In the genomic region with DNA sequence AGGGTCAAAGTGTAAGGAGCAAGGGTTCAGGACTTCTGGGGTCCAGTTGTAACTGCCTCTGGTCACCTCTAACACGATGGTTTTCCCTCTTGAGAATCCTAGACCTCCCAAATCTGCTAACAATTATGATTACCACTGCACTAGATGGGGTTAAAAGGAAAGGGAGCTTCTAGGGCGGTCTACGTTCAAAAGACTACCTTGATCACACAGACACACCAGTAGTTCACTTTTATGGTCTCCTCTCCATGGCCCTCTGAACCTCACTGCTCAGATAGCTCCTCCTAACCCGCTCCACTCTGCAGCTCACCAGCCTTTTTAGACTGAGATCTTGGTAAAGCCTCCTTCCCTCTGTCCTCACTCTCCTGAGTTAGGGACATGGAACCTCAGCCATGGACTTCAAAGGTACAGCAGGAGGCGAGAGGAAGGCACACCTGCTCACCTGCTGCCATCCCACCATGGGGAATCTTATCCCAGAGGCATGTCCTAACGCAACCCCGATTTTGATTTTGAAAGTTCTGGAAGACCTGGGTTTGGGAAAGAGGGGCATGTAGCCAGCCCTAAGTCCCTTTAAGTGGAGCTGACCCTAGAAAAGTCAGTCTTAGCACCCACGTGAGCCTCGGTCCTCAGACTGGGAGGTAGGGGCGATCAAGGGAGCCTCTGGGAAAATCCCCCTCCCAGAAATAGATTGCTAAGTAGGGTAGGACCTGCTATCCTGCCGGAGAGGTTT, we compare ENCODE assay signal across 8 cellular contexts. TPM values are rescaled to one million over a fixed set of nuclear protein-coding genes. Genes with fewer than 3 reads are reported as not detected.
DNase-seq lines count a peak whose midpoint lies in the region; ATAC-seq, FAIRE-seq and TF ChIP-seq lines count a peak whose summit lies in the region.
"Had no signal": no experiment of that assay in that cellular context is flagged by ENCODE, and none has a peak within 500 bp of the region (broad histone marks: within the 10 kb centered on the region; RNA-seq: fewer than 3 reads in every experiment).

No MANE protein-coding gene starts in this region.

- no peak overlapping the region for H2AFZ ChIP-seq in HCT116 (ENCODE audit: low read depth, low read length, poor library complexity, severe bottlenecking)
- no peak overlapping the region for H2AFZ ChIP-seq in hepatocyte

- CTCF ChIA-PET in HCT116 (lab: Charles Lee) = interaction anchor here (1.3 to 1.4 kb wide), 2 partner anchors 28 to 82 kb away, joined by 4 to 7 read pairs; no protein-coding TSS in a partner anchor

- no peaks in the 10 kb centered on the region for H4K20me1 ChIP-seq in HCT116 (ENCODE audit: insufficient read depth)
- peaks cover 11% of the 10 kb centered on the region for H4K20me1 ChIP-seq in hepatocyte (ENCODE audit: insufficient read depth, poor library complexity, severe bottlenecking)

- intact Hi-C loops in HCT116 (cut with micrococcal nuclease) = no loop called here

- DNase-seq in HCT116 (ENCODE audit: low read depth, low spot score) = no peak
- no peak for DNase-seq in T-helper 17 cell
- no peak for DNase-seq in hepatocyte (ENCODE audit: low spot score)
- DNase-seq in small intestine = peak; percentile 52
- no peak for DNase-seq in midbrain (lab: John Stamatoyannopoulos, UW)
- DNase-seq in NOMO-1 (lab: John Stamatoyannopoulos, UW; ENCODE audit: unreplicated experiment in 2 of 2) = no peak

- RAD21 ChIA-PET in HCT116 (lab: Charles Lee; ENCODE audit: low non-redundant PET in 1 of 2, low total read pairs in 2 of 2, uncharacterized antibody in 2 of 2, unreplicated experiment in 2 of 2) = no interaction called here

- TF ChIP-seq POLR2A in HCT116 (IDR thresholded peaks at IDR 0.05; ENCODE audit: borderline replicate concordance, extremely low read depth, insufficient read depth, insufficient read length) = no peak

- H3K79me2 ChIP-seq in HCT116 (ENCODE audit: insufficient read depth, low read length) = no peaks in the 10 kb centered on the region
- H3K79me2 ChIP-seq in hepatocyte = peaks cover 56% of the 10 kb centered on the region

- H3K4me3 ChIP-seq in HCT116 (replicated peaks in 1 of 2; ENCODE audit: low read depth in 1 of 2, low read length in 2 of 2) (no peak overlapping the region), hepatocyte (peak overlapping the region; percentile 42), small intestine (ENCODE audit: low read depth in 1 of 2, low read length in 2 of 2) (peak overlapping the region in 1 of 2 donors; percentile 84)

- TF ChIP-seq CTCF in HCT116 (IDR thresholded peaks at IDR 0.05 in 2 of 3, conservative IDR thresholded peaks at IDR 0.05 in 1 of 3; ENCODE audit: borderline replicate concordance in 1 of 3, insufficient read depth in 1 of 3, low read depth in 2 of 3, low read length in 2 of 3) (no peak), hepatocyte (IDR thresholded peaks at IDR 0.05; ENCODE audit: poor library complexity) (no peak)

- H3K9me3 ChIP-seq in HCT116 (ENCODE audit: control insufficient read depth in 1 of 2, insufficient read depth in 1 of 2, low read depth in 1 of 2, low read length in 2 of 2) (no peaks in the 10 kb centered on the region), T-helper 17 cell (ENCODE audit: control insufficient read depth, low read length, poor library complexity, severe bottlenecking) (no peaks in the 10 kb centered on the region), hepatocyte (ENCODE audit: low read depth) (no peaks in the 10 kb centered on the region), small intestine (ENCODE audit: control insufficient read depth, low read depth) (no peaks in the 10 kb centered on the region)

- 34% methylated on average over 11 of the region's 11 CpGs for WGBS in hepatocyte (ENCODE audit: low lambda C conversion rate, missing lambda C conversion rate)
- 13 to 42% (median 31%) methylated on average over 11 of the region's 11 CpGs for WGBS in small intestine, 3 donors

- peak overlapping the region; percentile 75 for H3K4me3 Mint-ChIP-seq in T-helper 17 cell

- H3K4me1 ChIP-seq in HCT116 (ENCODE audit: control insufficient read depth in 1 of 2, insufficient read depth in 2 of 2, low read length in 2 of 2) (peaks cover 12 to 23% of the 10 kb centered on the region in 2 experiments), hepatocyte (ENCODE audit: insufficient read depth) (peaks cover 39% of the 10 kb centered on the region), small intestine (ENCODE audit: control insufficient read depth in 2 of 2, insufficient read depth in 1 of 2, low read depth in 1 of 2, low read length in 1 of 2) (peaks cover 0 to 2% of the 10 kb centered on the region in 2 donors)

- ATAC-seq in HCT116 = no peak
- no peak for ATAC-seq in T-helper 17 cell
- ATAC-seq in GM21381 (IDR thresholded peaks at IDR 0.05; ENCODE audit: unreplicated experiment) = no peak

- H3K9ac ChIP-seq in HCT116 (ENCODE audit: low read length) = no peak overlapping the region

- H3K9me2 ChIP-seq in HCT116 (ENCODE audit: insufficient read depth) (no peaks in the 10 kb centered on the region), hepatocyte (replicated peaks; ENCODE audit: insufficient read depth) (no peaks in the 10 kb centered on the region)

- H3K4me2 ChIP-seq in HCT116 (ENCODE audit: low read length) (no peak overlapping the region), hepatocyte (peak overlapping the region; percentile 68)

- POLR2A ChIA-PET in HCT116 (lab: Charles Lee) = no interaction called here

- BruUV-seq in HCT116 (replicated peaks; lab: Mats Ljungman, UMichigan) = no TSS peak

- H3K4me1 Mint-ChIP-seq in T-helper 17 cell = peaks cover 18% of the 10 kb centered on the region

- H3K36me3 Mint-ChIP-seq in T-helper 17 cell (ENCODE audit: low read depth) = peaks cover 2% of the 10 kb centered on the region

- H3K36me3 ChIP-seq in HCT116 (ENCODE audit: control insufficient read depth in 1 of 2, insufficient read depth in 2 of 2, low read length in 2 of 2) (no peaks in the 10 kb centered on the region), hepatocyte (replicated peaks; ENCODE audit: insufficient read depth, low read depth) (no peaks in the 10 kb centered on the region), small intestine (ENCODE audit: control insufficient read depth in 2 of 2, insufficient read depth in 2 of 2, low read length in 2 of 2) (peaks cover 2 to 3% of the 10 kb centered on the region in 2 donors)

- H3K27ac ChIP-seq in HCT116 (ENCODE audit: low read depth, low read length) = peak overlapping the region; percentile 27; the same call in 1 of the 2 replicates
- H3K27ac ChIP-seq in hepatocyte = peak overlapping the region; percentile 81
- peak overlapping the region; percentile 71 to 72 for H3K27ac ChIP-seq in small intestine (ENCODE audit: low read depth in 1 of 2, low read length in 1 of 2)

- H3K27me3 ChIP-seq in HCT116 (ENCODE audit: insufficient read depth, low read length) (no peaks in the 10 kb centered on the region), hepatocyte (no peaks in the 10 kb centered on the region), small intestine (ENCODE audit: control insufficient read depth in 2 of 2, insufficient read depth in 2 of 2, low read length in 2 of 2) (no peaks in the 10 kb centered on the region)

- TF ChIP-seq RAD21 in HCT116 (IDR thresholded peaks at IDR 0.05; ENCODE audit: low read depth) = no peak

- H3K27ac Mint-ChIP-seq in T-helper 17 cell = peak overlapping the region; percentile 89

- no peaks in the 10 kb centered on the region for H3K27me3 Mint-ChIP-seq in T-helper 17 cell

- FAIRE-seq in small intestine (lab: Jason Lieb, UNC) = no peak

TF ChIP-seq in HCT116, 20 proteins besides CTCF, POLR2A, EP300 and RAD21 (continues in another document):
- TF ChIP-seq, protein P1, sequence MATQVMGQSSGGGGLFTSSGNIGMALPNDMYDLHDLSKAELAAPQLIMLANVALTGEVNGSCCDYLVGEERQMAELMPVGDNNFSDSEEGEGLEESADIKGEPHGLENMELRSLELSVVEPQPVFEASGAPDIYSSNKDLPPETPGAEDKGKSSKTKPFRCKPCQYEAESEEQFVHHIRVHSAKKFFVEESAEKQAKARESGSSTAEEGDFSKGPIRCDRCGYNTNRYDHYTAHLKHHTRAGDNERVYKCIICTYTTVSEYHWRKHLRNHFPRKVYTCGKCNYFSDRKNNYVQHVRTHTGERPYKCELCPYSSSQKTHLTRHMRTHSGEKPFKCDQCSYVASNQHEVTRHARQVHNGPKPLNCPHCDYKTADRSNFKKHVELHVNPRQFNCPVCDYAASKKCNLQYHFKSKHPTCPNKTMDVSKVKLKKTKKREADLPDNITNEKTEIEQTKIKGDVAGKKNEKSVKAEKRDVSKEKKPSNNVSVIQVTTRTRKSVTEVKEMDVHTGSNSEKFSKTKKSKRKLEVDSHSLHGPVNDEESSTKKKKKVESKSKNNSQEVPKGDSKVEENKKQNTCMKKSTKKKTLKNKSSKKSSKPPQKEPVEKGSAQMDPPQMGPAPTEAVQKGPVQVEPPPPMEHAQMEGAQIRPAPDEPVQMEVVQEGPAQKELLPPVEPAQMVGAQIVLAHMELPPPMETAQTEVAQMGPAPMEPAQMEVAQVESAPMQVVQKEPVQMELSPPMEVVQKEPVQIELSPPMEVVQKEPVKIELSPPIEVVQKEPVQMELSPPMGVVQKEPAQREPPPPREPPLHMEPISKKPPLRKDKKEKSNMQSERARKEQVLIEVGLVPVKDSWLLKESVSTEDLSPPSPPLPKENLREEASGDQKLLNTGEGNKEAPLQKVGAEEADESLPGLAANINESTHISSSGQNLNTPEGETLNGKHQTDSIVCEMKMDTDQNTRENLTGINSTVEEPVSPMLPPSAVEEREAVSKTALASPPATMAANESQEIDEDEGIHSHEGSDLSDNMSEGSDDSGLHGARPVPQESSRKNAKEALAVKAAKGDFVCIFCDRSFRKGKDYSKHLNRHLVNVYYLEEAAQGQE (IDR thresholded peaks at IDR 0.05; ENCODE audit: low read depth) = no peak

RNA-seq across cellular contexts. Expression of a gene that starts 1.4 kb away (rescaled TPM):
- total RNA-seq in HCT116 (2021; ENCODE audit: unreplicated experiment) = 16.6 TPM
- 10.6 and 13.3 TPM in 2 replicates for polyA plus RNA-seq in HCT116 (2012)
- total RNA-seq in T-helper 17 cell = 10 to 100 TPM; 13.8 to 20.6 TPM
- total RNA-seq in hepatocyte = 29.5 and 52.8 TPM in 2 replicates
- 24.4 and 25.1 TPM in 2 replicates for polyA plus RNA-seq in hepatocyte
- polyA plus RNA-seq in small intestine = 10 to 100 TPM; 56.0 to 69.8 (median 63.2) TPM

RNA-seq across cellular contexts. Expression of a gene that starts 3.8 kb away (rescaled TPM):
- total RNA-seq in HCT116 (2021; ENCODE audit: unreplicated experiment) (0.59 TPM), T-helper 17 cell (1 to 10 TPM in 1 of 2 donors, not detected in 1; 1.3 TPM), hepatocyte (1.9 and 4.9 TPM in 2 replicates)
- polyA plus RNA-seq in HCT116 (2012) = 0.29 and 0.52 TPM in 2 replicates
- polyA plus RNA-seq in hepatocyte (5.4 and 7.8 TPM in 2 replicates), small intestine (100 to 1,000 TPM in 2 of 3 donors, 10 to 100 TPM in 1; 57.9 to 245 (median 133) TPM)
- total RNA-seq: fibroblast of villous mesenchyme had no signal

RNA-seq across cellular contexts. Expression of a gene that starts 26.9 kb away (rescaled TPM):
- total RNA-seq in HCT116 (2021; ENCODE audit: unreplicated experiment) (6.3 TPM), T-helper 17 cell (10 to 100 TPM; 12.0 to 17.3 TPM), hepatocyte (36.0 and 53.7 TPM in 2 replicates)
- 4.3 and 4.7 TPM in 2 replicates for polyA plus RNA-seq in HCT116 (2012)
- polyA plus RNA-seq in hepatocyte (36.7 and 38.1 TPM in 2 replicates), small intestine (10 to 100 TPM in 1 of 3 donors, 1 to 10 TPM in 2; 2.2 to 10.8 (median 3.5) TPM)

RNA-seq across cellular contexts. Expression of a gene that starts 39.4 kb away (rescaled TPM):
- total RNA-seq in HCT116 (2021; ENCODE audit: unreplicated experiment) = not detected
- polyA plus RNA-seq in HCT116 (2012) = not detected in 2 replicates
- not detected for total RNA-seq in T-helper 17 cell
- total RNA-seq in hepatocyte = not detected in 2 replicates
- not detected in 2 replicates for polyA plus RNA-seq in hepatocyte
- polyA plus RNA-seq in small intestine = not detected
- total RNA-seq: fibroblast of villous mesenchyme had no signal

RNA-seq across cellular contexts. Expression of a gene that starts 54.9 kb away (rescaled TPM):
- total RNA-seq in HCT116 (2021; ENCODE audit: unreplicated experiment) = not detected
- polyA plus RNA-seq in HCT116 (2012) = 0.04 TPM in 1 of 2 replicates, not detected in the other
- total RNA-seq in T-helper 17 cell = not detected
- not detected in 2 replicates for total RNA-seq in hepatocyte
- not detected in 2 replicates for polyA plus RNA-seq in hepatocyte
- under 1 TPM in 1 of 3 donors, not detected in 2; 0.04 TPM for polyA plus RNA-seq in small intestine
- total RNA-seq: fibroblast of villous mesenchyme had no signal

Comparison
In these comparisons a context has a peak if more than half of its experiments do, and no peak if none do; other contexts are left out.
1. H3K27ac ChIP-seq: peak in every context shown above with its lines; median percentile 81 in hepatocyte; 72 in small intestine; 27 in HCT116.